8 cellular contexts compared by ENCODE assay signal in the genomic region with DNA sequence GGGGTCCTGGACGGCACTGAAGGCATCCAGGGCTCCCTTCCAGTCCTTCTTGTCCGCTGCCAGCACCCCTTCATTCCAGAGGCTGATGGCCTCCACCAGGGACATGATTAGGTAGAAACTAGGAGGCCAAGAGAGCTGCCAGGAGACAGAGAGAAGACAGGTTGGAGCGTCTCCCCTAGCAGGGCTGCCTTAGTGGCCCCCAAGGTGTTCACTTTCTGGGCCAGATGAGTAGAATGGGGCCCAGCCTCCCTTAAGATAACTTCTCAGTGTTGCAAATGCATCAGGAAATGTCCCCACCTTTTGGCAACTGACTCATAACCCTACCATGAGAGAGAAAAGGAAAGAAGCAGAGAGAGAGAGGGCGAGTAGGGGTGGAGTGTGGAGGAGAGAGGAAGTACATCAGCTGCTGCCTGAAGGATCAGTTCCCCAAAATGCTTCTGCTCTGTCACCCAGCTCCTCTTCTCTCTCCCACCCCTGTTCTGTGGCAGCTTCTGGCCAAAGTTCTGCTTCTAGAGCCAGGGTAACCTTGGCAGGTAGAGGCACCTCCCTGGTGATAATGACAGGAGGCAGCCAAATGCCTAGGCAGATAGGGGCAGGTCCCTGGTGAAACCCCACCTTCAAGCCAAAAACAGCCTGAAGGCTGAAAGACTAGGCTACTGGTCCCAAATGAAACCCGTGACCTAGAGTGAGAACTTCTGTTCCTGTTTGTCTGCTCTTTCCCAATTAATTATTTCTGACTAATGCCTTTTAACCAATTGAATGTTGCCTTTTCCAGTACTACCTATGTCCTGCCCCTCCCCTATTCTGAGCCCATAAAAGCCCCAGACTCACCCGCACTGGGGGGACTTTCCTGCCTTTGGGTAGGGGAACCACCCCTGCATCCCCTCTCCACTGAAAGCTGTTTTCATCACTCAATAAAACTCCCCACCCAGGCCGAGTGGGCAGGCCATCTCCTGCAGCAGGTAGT. TPM values are rescaled to one million over a fixed set of nuclear protein-coding genes. Genes with fewer than 3 reads are reported as not detected.
DNase-seq lines count a peak whose midpoint lies in the region; ATAC-seq, FAIRE-seq and TF ChIP-seq lines count a peak whose summit lies in the region.

A gene with protein sequence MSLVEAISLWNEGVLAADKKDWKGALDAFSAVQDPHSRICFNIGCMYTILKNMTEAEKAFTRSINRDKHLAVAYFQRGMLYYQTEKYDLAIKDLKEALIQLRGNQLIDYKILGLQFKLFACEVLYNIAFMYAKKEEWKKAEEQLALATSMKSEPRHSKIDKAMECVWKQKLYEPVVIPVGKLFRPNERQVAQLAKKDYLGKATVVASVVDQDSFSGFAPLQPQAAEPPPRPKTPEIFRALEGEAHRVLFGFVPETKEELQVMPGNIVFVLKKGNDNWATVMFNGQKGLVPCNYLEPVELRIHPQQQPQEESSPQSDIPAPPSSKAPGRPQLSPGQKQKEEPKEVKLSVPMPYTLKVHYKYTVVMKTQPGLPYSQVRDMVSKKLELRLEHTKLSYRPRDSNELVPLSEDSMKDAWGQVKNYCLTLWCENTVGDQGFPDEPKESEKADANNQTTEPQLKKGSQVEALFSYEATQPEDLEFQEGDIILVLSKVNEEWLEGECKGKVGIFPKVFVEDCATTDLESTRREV (minus strand): TSS at position 235 of the 967 bp plus-strand sequence. CDS start 130 bp downstream, at position 105.

- H3K9me3 ChIP-seq in GM23248 (ENCODE audit: low read depth) (no peaks in the 10 kb centered on the region), Loucy (ENCODE audit: insufficient read depth, low read depth, low read length) (no peaks in the 10 kb centered on the region), muscle layer of colon (ENCODE audit: low read length) (no peaks in the 10 kb centered on the region), kidney (ENCODE audit: control insufficient read depth in 1 of 2, low read length in 2 of 2) (no peaks in the 10 kb centered on the region)

- H2AFZ ChIP-seq in GM23248, result 0 out of 2 replicates have a peak within 1 kb of the TSS, but pooled peaks have one; percentile 45
- peak within 1 kb of the TSS; percentile 70 for H2AFZ ChIP-seq in Loucy (ENCODE audit: low read length)

- H3K27ac ChIP-seq in GM23248 (no peak within 1 kb of the TSS), angular gyrus (ENCODE audit: low read depth, low read length) (peak within 1 kb of the TSS; percentile 22), muscle layer of colon (ENCODE audit: low read depth, low read length) (peak within 1 kb of the TSS; percentile 50), kidney (ENCODE audit: low read depth in 2 of 2, low read length in 2 of 2) (peak within 1 kb of the TSS in 1 of 2 donors; percentile 48)

- H3K4me1 ChIP-seq in GM23248 (ENCODE audit: insufficient read depth), result no peaks in the 10 kb centered on the region
- H3K4me1 ChIP-seq in Loucy (ENCODE audit: insufficient read depth, low read length, poor library complexity, severe bottlenecking), result peaks cover 10% of the 10 kb centered on the region
- no peaks in the 10 kb centered on the region for H3K4me1 ChIP-seq in muscle layer of colon (ENCODE audit: insufficient read depth, low read length)
- no peaks in the 10 kb centered on the region for H3K4me1 ChIP-seq in kidney (ENCODE audit: control insufficient read depth in 1 of 2, insufficient read depth in 1 of 2, low read depth in 1 of 2, low read length in 2 of 2)

- no peaks in the 10 kb centered on the region for H3F3A ChIP-seq in GM23248 (ENCODE audit: insufficient read depth)
- H3F3A ChIP-seq in Loucy (ENCODE audit: low read depth), result no peaks in the 10 kb centered on the region

- in situ Hi-C loops in GM23248 (cut with MboI), result no loop called here

- H3K9ac ChIP-seq in GM23248, result no peak within 1 kb of the TSS
- no peak within 1 kb of the TSS for H3K9ac ChIP-seq in Loucy (ENCODE audit: low read depth, low read length, poor library complexity, severe bottlenecking)
- H3K9ac ChIP-seq in muscle layer of colon (ENCODE audit: low read length), result no peak within 1 kb of the TSS
- H3K9ac ChIP-seq in kidney (ENCODE audit: low read length in 2 of 2), result no peak within 1 kb of the TSS

- peak; percentile 76 for ATAC-seq in GM18511 (IDR thresholded peaks at IDR 0.05; ENCODE audit: unreplicated experiment)

- H3K4me3 ChIP-seq in GM23248 (no peak within 1 kb of the TSS), Loucy (ENCODE audit: low read length, poor library complexity, severe bottlenecking) (peak within 1 kb of the TSS; percentile 35), muscle layer of colon (ENCODE audit: low read depth in 1 of 2, low read length in 2 of 2) (no peak within 1 kb of the TSS), kidney (ENCODE audit: low read length in 2 of 2) (no peak within 1 kb of the TSS)

- intact Hi-C loops in kidney (cut with DNase I), result no loop called here

- no peak for FAIRE-seq in kidney (lab: Jason Lieb, UNC)

- 91% methylated on average over 7 of the region's 7 CpGs for WGBS in GM23248 (ENCODE audit: low coverage in 1 of 2, low lambda C conversion rate in 2 of 2, missing lambda C conversion rate in 2 of 2), 2 experiments

- H3K79me2 ChIP-seq in GM23248 (ENCODE audit: insufficient read depth) (no peaks in the 10 kb centered on the region), Loucy (ENCODE audit: insufficient read depth, low read length) (no peaks in the 10 kb centered on the region)

- no peaks in the 10 kb centered on the region for H3K9me2 ChIP-seq in GM23248 (ENCODE audit: insufficient read depth)
- no peaks in the 10 kb centered on the region for H3K9me2 ChIP-seq in Loucy (replicated peaks; ENCODE audit: low read depth, low read length)

- no peak within 1 kb of the TSS for H3K4me2 ChIP-seq in GM23248 (ENCODE audit: unreplicated experiment)
- peak within 1 kb of the TSS; percentile 27 for H3K4me2 ChIP-seq in Loucy (ENCODE audit: low read depth, low read length, poor library complexity, severe bottlenecking)

- no peak for TF ChIP-seq CTCF in Loucy (conservative IDR thresholded peaks at IDR 0.05; ENCODE audit: low read length)
- no peak for TF ChIP-seq CTCF in kidney (IDR thresholded peaks at IDR 0.05; ENCODE audit: borderline replicate concordance, extremely low read depth, insufficient read depth)

- no peaks in the 10 kb centered on the region for H4K20me1 ChIP-seq in GM23248 (ENCODE audit: insufficient read depth)
- H4K20me1 ChIP-seq in Loucy (ENCODE audit: insufficient read depth, low read length, poor library complexity, severe bottlenecking), result no peaks in the 10 kb centered on the region

- DNase-seq in GM23248 (peak; percentile 42), kidney (no peak), DMS 273 (lab: John Stamatoyannopoulos, UW; ENCODE audit: unreplicated experiment) (no peak), dedifferentiated amniotic fluid mesenchymal stem cell (ENCODE audit: extremely low spot score) (no peak)

- H3K36me3 ChIP-seq in GM23248 (ENCODE audit: low read depth) (no peaks in the 10 kb centered on the region), Loucy (ENCODE audit: insufficient read depth, low read length) (no peaks in the 10 kb centered on the region), muscle layer of colon (ENCODE audit: insufficient read depth, low read length) (no peaks in the 10 kb centered on the region), kidney (ENCODE audit: control insufficient read depth in 1 of 2, insufficient read depth in 2 of 2, low read length in 2 of 2) (no peaks in the 10 kb centered on the region)

- H3K27me3 ChIP-seq in GM23248 (replicated peaks; ENCODE audit: insufficient read depth) (no peaks in the 10 kb centered on the region), Loucy (ENCODE audit: insufficient read depth, low read length, poor library complexity, severe bottlenecking) (no peaks in the 10 kb centered on the region), muscle layer of colon (ENCODE audit: control insufficient read depth in 1 of 2, insufficient read depth in 2 of 2, low read length in 2 of 2) (no peaks in the 10 kb centered on the region)

RNA-seq across cellular contexts. Expression of the gene that starts here (rescaled TPM):
- total RNA-seq in GM23248 (2014; rRNA removed; shearing (Covaris generic)), result not detected in 2 replicates
- 0.28 and 0.41 TPM in 2 replicates for polyA plus RNA-seq in GM23248 (2016; fragmentation: Nextera tagmentation; extraction: Ambion mirVana)
- total RNA-seq in kidney, result 16.7 TPM
- polyA plus RNA-seq in kidney (ENCODE audit: insufficient read depth, low read depth, low replicate concordance), result 2.5 TPM

Comparison
In these comparisons a context has a peak if more than half of its experiments do, and no peak if none do; other contexts are left out.
1. RNA of the gene that starts here (total RNA-seq): 16.7 TPM in kidney (single experiment); not detected in GM23248; every median in the first group is over 10 times any median in the second.
2. Peak in DNase-seq in GM23248; RNA of the gene not detected or under 1 TPM.